ENCODE assay signal across 30 cellular contexts in the genomic region with DNA sequence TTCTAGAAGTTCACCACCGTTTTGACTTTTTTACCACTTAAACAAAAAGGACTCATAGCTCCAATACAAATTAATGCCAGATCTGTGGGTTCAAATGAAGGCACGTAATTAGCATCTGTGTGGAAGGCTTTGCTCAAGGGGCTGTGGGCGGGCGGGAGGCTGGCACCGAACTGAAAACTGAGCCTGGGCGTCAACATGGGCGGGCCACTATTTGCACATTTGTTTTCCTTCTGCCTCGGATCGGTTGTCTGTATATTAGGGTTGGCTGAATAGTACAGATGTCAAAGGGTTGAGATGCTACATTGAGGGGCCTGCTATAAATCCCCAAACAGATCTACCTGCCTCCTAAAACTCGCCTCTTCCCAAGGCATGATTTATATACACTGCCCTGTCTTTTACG.
"Had no signal": no experiment of that assay in that cellular context is flagged by ENCODE, and none has a peak within 500 bp of the region (broad histone marks: within the 10 kb centered on the region; RNA-seq: fewer than 3 reads in every experiment).

No MANE protein-coding gene starts in this region.

- ATAC-seq: activated CD4-positive, alpha-beta T cell treated with anti-CD3 and anti-CD28 coated beads for 36 hours; activated CD8-positive, alpha-beta memory T cell treated with anti-CD3 and anti-CD28 coated beads, Interleukin-2, amount 10 ng/mL, durations not matched to agents 7 days and 5 days; activated CD8-positive, alpha-beta T cell treated with anti-CD3 and anti-CD28 coated beads, Interleukin-2, amount 10 ng/mL, durations not matched to agents 7 days and 5 days; activated naive CD8-positive, alpha-beta T cell treated with anti-CD3 and anti-CD28 coated beads, Interleukin-2, amount 50 U/mL, for 24 hours; heart left ventricle; left lung; natural killer cell treated with Interleukin-12 subunit alpha and Interleukin-12 subunit beta and Interleukin-15 and Interleukin-18, amount 100 ng/mL, for 72 hours; stimulated activated naive B cell treated with anti-CD40 and anti-IgM and Interleukin-4, amounts not matched to agents 10 μg/mL and 1 μg/mL and 100 μg/mL, for 72 hours had no signal

- H3K27me3 ChIP-seq: heart left ventricle, left lung, ovary, sigmoid colon, stomach, thyroid gland, upper lobe of right lung had no signal

- H3K4me1 ChIP-seq: heart left ventricle, left lung, lower lobe of right lung, sigmoid colon, stomach, thyroid gland, upper lobe of right lung had no signal

- H3K27ac Mint-ChIP-seq: activated CD4-positive, alpha-beta T cell treated with anti-CD3 and anti-CD28 coated beads for 36 hours; activated CD8-positive, alpha-beta memory T cell treated with anti-CD3 and anti-CD28 coated beads, Interleukin-2, amount 10 ng/mL, durations not matched to agents 7 days and 5 days; activated CD8-positive, alpha-beta T cell treated with anti-CD3 and anti-CD28 coated beads, Interleukin-2, amount 10 ng/mL, durations not matched to agents 7 days and 5 days; activated naive CD4-positive, alpha-beta T cell treated with anti-CD3 and anti-CD28 coated beads, Interleukin-2, amount 50 U/mL, for 24 hours; activated naive CD8-positive, alpha-beta T cell treated with anti-CD3 and anti-CD28 coated beads, Interleukin-2, amount 50 U/mL, for 24 hours; activated T-helper 2 cell treated with anti-CD3 and anti-CD28 coated beads, Interferon-gamma antibody, Interleukin-2, Interleukin-4, amounts not matched to agents 10 μg/mL and 5 μg/mL and 100 μg/mL, durations not matched to agents 14 hours and 24 hours and 36 hours; natural killer cell treated with Interleukin-12 subunit alpha and Interleukin-12 subunit beta and Interleukin-15 and Interleukin-18, amount 100 ng/mL, for 72 hours; progenitor cell of endocrine pancreas; stimulated activated naive B cell treated with anti-CD40 and anti-IgM and Interleukin-4, amounts not matched to agents 10 μg/mL and 1 μg/mL and 100 μg/mL, for 72 hours; T-helper 2 cell treated with Interferon-gamma antibody and Interleukin-4, amounts not matched to agents 5 μg/mL and 100 μg/mL, for 36 hours had no signal

- H3K4me3 Mint-ChIP-seq: activated CD4-positive, alpha-beta T cell treated with anti-CD3 and anti-CD28 coated beads for 36 hours; activated CD8-positive, alpha-beta memory T cell treated with anti-CD3 and anti-CD28 coated beads, Interleukin-2, amount 10 ng/mL, durations not matched to agents 7 days and 5 days; activated CD8-positive, alpha-beta T cell treated with anti-CD3 and anti-CD28 coated beads, Interleukin-2, amount 10 ng/mL, durations not matched to agents 7 days and 5 days; activated naive CD4-positive, alpha-beta T cell treated with anti-CD3 and anti-CD28 coated beads, Interleukin-2, amount 50 U/mL, for 24 hours; activated naive CD8-positive, alpha-beta T cell treated with anti-CD3 and anti-CD28 coated beads, Interleukin-2, amount 50 U/mL, for 24 hours; natural killer cell treated with Interleukin-12 subunit alpha and Interleukin-12 subunit beta and Interleukin-15 and Interleukin-18, amount 100 ng/mL, for 72 hours; stimulated activated naive B cell treated with anti-CD40 and anti-IgM and Interleukin-4, amounts not matched to agents 10 μg/mL and 1 μg/mL and 100 μg/mL, for 72 hours; T-helper 2 cell treated with Interferon-gamma antibody and Interleukin-4, amounts not matched to agents 5 μg/mL and 100 μg/mL, for 36 hours had no signal

- DNase-seq: activated CD4-positive, alpha-beta T cell treated with anti-CD3 and anti-CD28 coated beads for 36 hours; activated CD4-positive, CD25-positive, alpha-beta regulatory T cell; activated CD8-positive, alpha-beta memory T cell treated with anti-CD3 and anti-CD28 coated beads, Interleukin-2, amount 10 ng/mL, durations not matched to agents 7 days and 5 days; activated CD8-positive, alpha-beta T cell treated with anti-CD3 and anti-CD28 coated beads, Interleukin-2, amount 10 ng/mL, durations not matched to agents 7 days and 5 days; activated naive CD8-positive, alpha-beta T cell treated with anti-CD3 and anti-CD28 coated beads, Interleukin-2, amount 50 U/mL, for 24 hours; activated T-cell treated with anti-CD3 and anti-CD28 coated beads, Interleukin-2, amount 50 U/mL, for 48 hours; amygdala; caudate nucleus; cortex of kidney; heart left ventricle; hypothalamus; kidney glomerular epithelial cell; left lung; lower lobe of right lung; mesenchymal stem cell; ovary; retina; sigmoid colon; small intestine; stimulated activated CD4-positive, alpha-beta T cell treated with anti-CD3 and anti-CD28 coated beads, Interleukin-1b, Interleukin-23, amount 100 ng/mL, for 48 hours; stimulated activated naive B cell treated with anti-CD40 and anti-IgM and Interleukin-4, amounts not matched to agents 10 μg/mL and 1 μg/mL and 100 μg/mL, for 72 hours; stomach; thyroid gland; upper lobe of right lung had no signal

- H3K36me3 Mint-ChIP-seq: activated CD8-positive, alpha-beta memory T cell treated with anti-CD3 and anti-CD28 coated beads, Interleukin-2, amount 10 ng/mL, durations not matched to agents 7 days and 5 days; activated naive CD4-positive, alpha-beta T cell treated with anti-CD3 and anti-CD28 coated beads, Interleukin-2, amount 50 U/mL, for 24 hours; natural killer cell treated with Interleukin-12 subunit alpha and Interleukin-12 subunit beta and Interleukin-15 and Interleukin-18, amount 100 ng/mL, for 72 hours; stimulated activated naive B cell treated with anti-CD40 and anti-IgM and Interleukin-4, amounts not matched to agents 10 μg/mL and 1 μg/mL and 100 μg/mL, for 72 hours had no signal

- H3K4me3 ChIP-seq: heart left ventricle, left lung, lower lobe of right lung, ovary, sigmoid colon, stomach, thyroid gland, upper lobe of right lung had no signal

- H3K9me3 ChIP-seq: heart left ventricle, left lung, lower lobe of right lung, neutrophil, ovary, sigmoid colon, stomach, thyroid gland, upper lobe of right lung had no signal

- H3K4me1 Mint-ChIP-seq: activated CD4-positive, alpha-beta T cell treated with anti-CD3 and anti-CD28 coated beads for 36 hours; activated CD8-positive, alpha-beta memory T cell treated with anti-CD3 and anti-CD28 coated beads, Interleukin-2, amount 10 ng/mL, durations not matched to agents 7 days and 5 days; activated naive CD4-positive, alpha-beta T cell treated with anti-CD3 and anti-CD28 coated beads, Interleukin-2, amount 50 U/mL, for 24 hours; activated naive CD8-positive, alpha-beta T cell treated with anti-CD3 and anti-CD28 coated beads, Interleukin-2, amount 50 U/mL, for 24 hours; stimulated activated naive B cell treated with anti-CD40 and anti-IgM and Interleukin-4, amounts not matched to agents 10 μg/mL and 1 μg/mL and 100 μg/mL, for 72 hours had no signal

- H3K27ac ChIP-seq: heart left ventricle, left lung, lower lobe of right lung, neutrophil, ovary, sigmoid colon, stomach, thyroid gland, upper lobe of right lung had no signal

- H3K36me3 ChIP-seq: heart left ventricle, left lung, lower lobe of right lung, neutrophil, ovary, sigmoid colon, stomach, thyroid gland, upper lobe of right lung had no signal

- H3K27me3 Mint-ChIP-seq: activated CD8-positive, alpha-beta memory T cell treated with anti-CD3 and anti-CD28 coated beads, Interleukin-2, amount 10 ng/mL, durations not matched to agents 7 days and 5 days; activated naive CD4-positive, alpha-beta T cell treated with anti-CD3 and anti-CD28 coated beads, Interleukin-2, amount 50 U/mL, for 24 hours had no signal

- H3K9me3 Mint-ChIP-seq: activated naive CD4-positive, alpha-beta T cell treated with anti-CD3 and anti-CD28 coated beads, Interleukin-2, amount 50 U/mL, for 24 hours; activated naive CD8-positive, alpha-beta T cell treated with anti-CD3 and anti-CD28 coated beads, Interleukin-2, amount 50 U/mL, for 24 hours; activated T-helper 2 cell treated with anti-CD3 and anti-CD28 coated beads, Interferon-gamma antibody, Interleukin-2, Interleukin-4, amounts not matched to agents 10 μg/mL and 5 μg/mL and 100 μg/mL, durations not matched to agents 14 hours and 24 hours and 36 hours; natural killer cell treated with Interleukin-12 subunit alpha and Interleukin-12 subunit beta and Interleukin-15 and Interleukin-18, amount 100 ng/mL, for 72 hours; stimulated activated naive B cell treated with anti-CD40 and anti-IgM and Interleukin-4, amounts not matched to agents 10 μg/mL and 1 μg/mL and 100 μg/mL, for 72 hours; T-helper 2 cell treated with Interferon-gamma antibody and Interleukin-4, amounts not matched to agents 5 μg/mL and 100 μg/mL, for 36 hours had no signal
